In genomic region chr6:138970856-138971425, GRCh38 we compare ENCODE assay signal across 8 cellular contexts. TPM values are rescaled to one million over a fixed set of nuclear protein-coding genes. Genes with fewer than 3 reads are reported as not detected.
DNase-seq lines count a peak whose midpoint lies in the region; ATAC-seq and FAIRE-seq lines count a peak whose summit lies in the region.

No MANE protein-coding gene starts in this region.

- DNase-seq in activated gamma-delta T cell treated with Interleukin-2 at 50 U/mL for 16 hours (peak; percentile 12), activated gamma-delta T cell (lab: John Stamatoyannopoulos, UW) (no peak), T1000 (lab: John Stamatoyannopoulos, UW) (peak; percentile 27), left cardiac atrium (peak; percentile 44), NK-92 (lab: John Stamatoyannopoulos, UW; ENCODE audit: unreplicated experiment) (no peak), DMS79 treated with DMSO at 0.1 percent for 48 hours (lab: John Stamatoyannopoulos, UW) (no peak), frontal cortex (ENCODE audit: low spot score in 2 of 2) (no peak)

- H3K4me1 ChIP-seq in subcutaneous abdominal adipose tissue (ENCODE audit: control insufficient read depth in 5 of 5, insufficient read depth in 5 of 5, low read length in 5 of 5), result peaks cover 0 to 40% (median 39%) of the 10 kb centered on the region in 5 donors

- H3K27me3 ChIP-seq in subcutaneous abdominal adipose tissue (ENCODE audit: control insufficient read depth in 5 of 5, insufficient read depth in 4 of 5, low read length in 5 of 5), result no peaks in the 10 kb centered on the region

- H3K27ac ChIP-seq in subcutaneous abdominal adipose tissue (ENCODE audit: low read depth, low read length), result peak overlapping the region; percentile 28

- no peaks in the 10 kb centered on the region for H3K9me3 ChIP-seq in subcutaneous abdominal adipose tissue (ENCODE audit: control insufficient read depth in 5 of 5, low read length in 5 of 5)

- H3K36me3 ChIP-seq in subcutaneous abdominal adipose tissue (ENCODE audit: control insufficient read depth in 5 of 5, insufficient read depth in 5 of 5, low read length in 5 of 5), result no peaks in the 10 kb centered on the region

- intact Hi-C loops in left cardiac atrium (cut with DNase I), result no loop called here

- H3K9ac ChIP-seq in subcutaneous abdominal adipose tissue (ENCODE audit: low read length in 5 of 5), result no peak overlapping the region

- no peak overlapping the region for H3K4me3 ChIP-seq in subcutaneous abdominal adipose tissue (ENCODE audit: low read depth in 1 of 5, low read length in 5 of 5)

- peak; percentile 85 to 95 for ATAC-seq in left cardiac atrium

- FAIRE-seq in frontal cortex (lab: Jason Lieb, UNC), result no peak

RNA-seq across cellular contexts. Expression of gene REPS1, which starts 17.1 kb away (rescaled TPM):
- total RNA-seq in left cardiac atrium (10 to 100 TPM; 29.0 to 36.3 TPM), frontal cortex (133 TPM)

RNA-seq across cellular contexts. Expression of gene ABRACL, which starts 57.6 kb away (rescaled TPM):
- total RNA-seq in left cardiac atrium, result 10 to 100 TPM in 1 of 2 donors, 1 to 10 TPM in 1; 9.9 to 11.6 TPM
- 55.4 TPM for total RNA-seq in frontal cortex

Comparison
In these comparisons a context has a peak if more than half of its experiments do, and no peak if none do; other contexts are left out.
1. DNase-seq: peak in activated gamma-delta T cell treated with Interleukin-2 at 50 U/mL for 16 hours (single experiment), T1000 (single experiment) and left cardiac atrium (single experiment); none in activated gamma-delta T cell (single experiment), NK-92 (single experiment), DMS79 treated with DMSO at 0.1 percent for 48 hours (single experiment) and frontal cortex (0 of 2).